1 cellular context compared by ENCODE assay signal in genomic region chr20:35468671-35469334, GRCh38.
TF ChIP-seq lines count a peak whose summit lies in the region.

No MANE protein-coding gene starts in this region.

TF ChIP-seq in HepG2, 621 proteins besides CTCF, POLR2A, EP300 and RAD21 (continued from another document and continues in another):
- no peak for TF ChIP-seq SRF (IDR thresholded peaks at IDR 0.05; ENCODE audit: low read depth, low read length)
- 0 out of 2 replicates have a peak, but pooled peaks have one; percentile 13 for TF ChIP-seq SOX13 (IDR thresholded peaks at IDR 0.05)
- TF ChIP-seq SOX13 (CRISPR knock-in tag; conservative IDR thresholded peaks at IDR 0.05 in 1 of 2, IDR thresholded peaks at IDR 0.05 in 1 of 2) = peak in 1 of 2 experiments; percentile 83; a peak in 2 of 4 replicates
- no peak for TF ChIP-seq MTA3 (CRISPR knock-in tag; IDR thresholded peaks at IDR 0.05)
- peak; percentile 84 for TF ChIP-seq PPARG (CRISPR knock-in tag; conservative IDR thresholded peaks at IDR 0.05)
- TF ChIP-seq ZNF207 (IDR thresholded peaks at IDR 0.05; ENCODE audit: borderline replicate concordance) = no peak
- peak; percentile 61; the same call in 1 of the 2 replicates for TF ChIP-seq ZSCAN29 (CRISPR knock-in tag; conservative IDR thresholded peaks at IDR 0.05)
- TF ChIP-seq KDM5A (IDR thresholded peaks at IDR 0.05; ENCODE audit: borderline replicate concordance, low read length) = no peak
- peak; percentile 49; the same call in 1 of the 2 replicates for TF ChIP-seq HNF1B (CRISPR knock-in tag; IDR thresholded peaks at IDR 0.05)
- no peak for TF ChIP-seq FLYWCH1 (CRISPR knock-in tag; IDR thresholded peaks at IDR 0.05)
- peak; percentile 44 for TF ChIP-seq ASH2L (IDR thresholded peaks at IDR 0.05; ENCODE audit: insufficient read length, low read depth, low read length)
- TF ChIP-seq ZFP91 (CRISPR knock-in tag; IDR thresholded peaks at IDR 0.05; ENCODE audit: borderline replicate concordance) = 0 out of 2 replicates have a peak, but pooled peaks have one; percentile 3
- TF ChIP-seq SALL1 (CRISPR knock-in tag; IDR thresholded peaks at IDR 0.05) = peak; percentile 84
- peak; percentile 58; the same call in 1 of the 2 replicates for TF ChIP-seq SOX5 (CRISPR knock-in tag; IDR thresholded peaks at IDR 0.05; ENCODE audit: borderline replicate concordance)
- TF ChIP-seq ZGPAT (CRISPR knock-in tag; IDR thresholded peaks at IDR 0.05) = peak; percentile 78; the same call in 1 of the 2 replicates
- TF ChIP-seq ATF4 (CRISPR knock-in tag; IDR thresholded peaks at IDR 0.05) = peak; percentile 93 to 97
- 0 out of 2 replicates have a peak, but pooled peaks have one; percentile 49 for TF ChIP-seq DMTF1 (CRISPR knock-in tag; IDR thresholded peaks at IDR 0.05)
- TF ChIP-seq SAP130 (CRISPR knock-in tag; IDR thresholded peaks at IDR 0.05; ENCODE audit: low read depth) = peak; percentile 78
- TF ChIP-seq KLF16 (CRISPR knock-in tag; IDR thresholded peaks at IDR 0.05) = peak in 1 of 2 experiments; percentile 66; a peak in 2 of 4 replicates
- TF ChIP-seq CBFB (CRISPR knock-in tag; IDR thresholded peaks at IDR 0.05) = 0 out of 2 replicates have a peak, but pooled peaks have one; percentile 29
- TF ChIP-seq NFKB2 (CRISPR knock-in tag; IDR thresholded peaks at IDR 0.05; ENCODE audit: borderline replicate concordance) = no peak
- peak; percentile 66 for TF ChIP-seq ZBTB25 (CRISPR knock-in tag; IDR thresholded peaks at IDR 0.05)
- peak; percentile 43; the same call in 1 of the 2 replicates for TF ChIP-seq TBX2 (CRISPR knock-in tag; IDR thresholded peaks at IDR 0.05; ENCODE audit: borderline replicate concordance)
- TF ChIP-seq ZBTB7B (CRISPR knock-in tag; IDR thresholded peaks at IDR 0.05) = peak; percentile 48; the same call in 1 of the 2 replicates
- TF ChIP-seq ZNF124 (CRISPR knock-in tag; IDR thresholded peaks at IDR 0.05) = peak; percentile 3; the same call in 1 of the 2 replicates
- 0 out of 2 replicates have a peak, but pooled peaks have one; percentile 36 for TF ChIP-seq ZNF335 (CRISPR knock-in tag; IDR thresholded peaks at IDR 0.05)
- TF ChIP-seq MTERF4 (CRISPR knock-in tag; IDR thresholded peaks at IDR 0.05) = no peak
- TF ChIP-seq KAT8 (CRISPR knock-in tag; IDR thresholded peaks at IDR 0.05) = peak; percentile 68; the same call in 1 of the 2 replicates
- no peak for TF ChIP-seq ZNF569 (CRISPR knock-in tag; IDR thresholded peaks at IDR 0.05; ENCODE audit: borderline replicate concordance)
- TF ChIP-seq ZNF609 (CRISPR knock-in tag; IDR thresholded peaks at IDR 0.05; ENCODE audit: borderline replicate concordance) = peak; percentile 49; the same call in 1 of the 2 replicates
- TF ChIP-seq DPF2 (CRISPR knock-in tag; IDR thresholded peaks at IDR 0.05; ENCODE audit: borderline replicate concordance, low read depth) = peak; percentile 75
- 0 out of 2 replicates have a peak, but pooled peaks have one; percentile 16 for TF ChIP-seq DRAP1 (CRISPR knock-in tag; IDR thresholded peaks at IDR 0.05)
- peak; percentile 60 for TF ChIP-seq MEIS1 (CRISPR knock-in tag; IDR thresholded peaks at IDR 0.05; ENCODE audit: borderline replicate concordance)
- peak; percentile 32; the same call in 1 of the 2 replicates for TF ChIP-seq RNF219 (CRISPR knock-in tag; IDR thresholded peaks at IDR 0.05)
- TF ChIP-seq FOXP4 (CRISPR knock-in tag; IDR thresholded peaks at IDR 0.05) = peak; percentile 62; the same call in 1 of the 2 replicates
- TF ChIP-seq ZNF460 (CRISPR knock-in tag; IDR thresholded peaks at IDR 0.05; ENCODE audit: borderline replicate concordance) = peak; percentile 72; the same call in 1 of the 2 replicates
- TF ChIP-seq NCOR1 (IDR thresholded peaks at IDR 0.05; ENCODE audit: borderline replicate concordance, low read length) = peak; percentile 41; the same call in 1 of the 2 replicates
- no peak for TF ChIP-seq ZNF629 (CRISPR knock-in tag; conservative IDR thresholded peaks at IDR 0.05)
